In genomic region chr18:7191736-7192135, GRCh38 we compare ENCODE assay signal across 11 cellular contexts. TPM values are rescaled to one million over a fixed set of nuclear protein-coding genes. Genes with fewer than 3 reads are reported as not detected.
"Had no signal": no experiment of that assay in that cellular context is flagged by ENCODE, and none has a peak within 500 bp of the region (broad histone marks: within the 10 kb centered on the region; RNA-seq: fewer than 3 reads in every experiment).

No MANE protein-coding gene starts in this region.

- H3K4me2 ChIP-seq: GM23338, KMS-11 had no signal

- DNase-seq: H9, HCEC 1CT, HFFc6, IMR-90, KBM-7 had no signal

- ATAC-seq: GM23338 had no signal

- H3K27ac ChIP-seq: HL-60, KMS-11 had no signal

- H3K4me3 ChIP-seq: GM23338 had no signal

- FAIRE-seq: H1, H54 had no signal

- H3K9ac ChIP-seq: KMS-11 had no signal

- H2AFZ ChIP-seq: GM23338 had no signal

RNA-seq across cellular contexts. Expression of gene LRRC30, which starts 39.2 kb away (rescaled TPM):
- total RNA-seq: GM23338, H1, H9, HFFc6, HT1080, IMR-90 had no signal
- polyA plus RNA-seq: GM23338, H1, IMR-90 had no signal
